In the genomic region with DNA sequence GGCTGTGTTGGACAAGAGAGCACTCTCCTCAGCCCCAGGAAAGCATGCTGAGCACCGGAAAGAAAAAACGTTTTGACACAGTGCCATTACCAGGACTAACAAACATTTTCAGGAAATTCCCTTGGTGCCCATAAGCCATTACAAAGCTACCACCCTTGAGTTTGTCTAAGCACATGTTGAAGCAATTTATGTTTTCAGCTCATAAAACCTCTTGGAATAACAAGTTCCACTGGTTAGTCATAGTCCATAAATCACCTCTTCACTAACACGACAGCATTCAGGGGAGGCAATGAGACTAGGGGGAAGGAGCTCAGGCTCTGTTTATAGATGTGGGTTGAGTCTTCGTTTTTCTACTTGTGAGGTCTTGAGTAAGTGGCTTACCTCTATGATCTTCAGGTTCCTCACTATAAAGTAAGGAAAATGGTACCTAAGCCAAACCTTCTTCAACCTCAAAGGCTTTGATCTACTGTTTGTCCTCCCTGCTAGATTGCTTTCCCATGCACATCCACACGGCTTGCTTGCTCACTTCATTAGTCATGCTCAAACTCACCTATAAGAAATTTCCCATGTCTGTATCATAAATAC, we compare ENCODE assay signal across 12 cellular contexts.
DNase-seq lines count a peak whose midpoint lies in the region; ATAC-seq and TF ChIP-seq lines count a peak whose summit lies in the region.
"Had no signal": no experiment of that assay in that cellular context is flagged by ENCODE, and none has a peak within 500 bp of the region (broad histone marks: within the 10 kb centered on the region; RNA-seq: fewer than 3 reads in every experiment).

No MANE protein-coding gene starts in this region.

- no peaks in the 10 kb centered on the region for H3K9me3 ChIP-seq in SK-N-MC (ENCODE audit: low read depth, low read length)
- H3K9me3 ChIP-seq: ascending aorta had no signal

- DNase-seq in DMS153 (lab: John Stamatoyannopoulos, UW) (peak; percentile 74), LNCaP clone FGC (ENCODE audit: low read depth) (peak; percentile 25), SK-N-MC (ENCODE audit: low read depth, low spot score) (peak; percentile 100), left colon (no peak), head of caudate nucleus (no peak), NCI-H82 (lab: John Stamatoyannopoulos, UW) (no peak)
- DNase-seq: CD8-positive, alpha-beta memory T cell; MV-4-11; trophoblast cell had no signal

- peaks cover under 1% of the 10 kb centered on the region; the same call in 1 of the 2 replicates for H3K36me3 ChIP-seq in SK-N-MC (ENCODE audit: insufficient read depth, low read length)
- H3K36me3 ChIP-seq: ascending aorta had no signal

- no peak for TF ChIP-seq CTCF in LNCaP clone FGC (IDR thresholded peaks at IDR 0.05; ENCODE audit: control insufficient read depth, extremely low read depth, insufficient read depth)

- no peak overlapping the region for H3K9ac ChIP-seq in SK-N-MC (ENCODE audit: insufficient read length)

- ATAC-seq in left colon, result peak; percentile 97
- ATAC-seq in SK-N-SH treated with all-trans-retinoic acid at 6 μM for 48 hours, result no peak; the same call in 2 of the 3 replicates
- ATAC-seq in GM19397 (IDR thresholded peaks at IDR 0.05; ENCODE audit: unreplicated experiment), result no peak

- no peak overlapping the region for H3K4me3 ChIP-seq in LNCaP clone FGC (ENCODE audit: low read depth, low read length)
- peak overlapping the region; percentile 71 for H3K4me3 ChIP-seq in SK-N-MC
- H3K4me3 ChIP-seq: ascending aorta had no signal

- intact Hi-C loops in left colon (cut with DNase I, micrococcal nuclease) (no loop called here), head of caudate nucleus (cut with DNase I) (no loop called here)

- peak overlapping the region; percentile 93 for H3K27ac ChIP-seq in SK-N-MC
- H3K27ac ChIP-seq: ascending aorta had no signal

TF ChIP-seq in SK-N-SH treated with all-trans-retinoic acid at 6 μM for 48 hours, 23 proteins besides CTCF, POLR2A, EP300 and RAD21:
- TF ChIP-seq GLIS3 (CRISPR knock-in tag; IDR thresholded peaks at IDR 0.05), result no peak
- TF ChIP-seq, protein P1, sequence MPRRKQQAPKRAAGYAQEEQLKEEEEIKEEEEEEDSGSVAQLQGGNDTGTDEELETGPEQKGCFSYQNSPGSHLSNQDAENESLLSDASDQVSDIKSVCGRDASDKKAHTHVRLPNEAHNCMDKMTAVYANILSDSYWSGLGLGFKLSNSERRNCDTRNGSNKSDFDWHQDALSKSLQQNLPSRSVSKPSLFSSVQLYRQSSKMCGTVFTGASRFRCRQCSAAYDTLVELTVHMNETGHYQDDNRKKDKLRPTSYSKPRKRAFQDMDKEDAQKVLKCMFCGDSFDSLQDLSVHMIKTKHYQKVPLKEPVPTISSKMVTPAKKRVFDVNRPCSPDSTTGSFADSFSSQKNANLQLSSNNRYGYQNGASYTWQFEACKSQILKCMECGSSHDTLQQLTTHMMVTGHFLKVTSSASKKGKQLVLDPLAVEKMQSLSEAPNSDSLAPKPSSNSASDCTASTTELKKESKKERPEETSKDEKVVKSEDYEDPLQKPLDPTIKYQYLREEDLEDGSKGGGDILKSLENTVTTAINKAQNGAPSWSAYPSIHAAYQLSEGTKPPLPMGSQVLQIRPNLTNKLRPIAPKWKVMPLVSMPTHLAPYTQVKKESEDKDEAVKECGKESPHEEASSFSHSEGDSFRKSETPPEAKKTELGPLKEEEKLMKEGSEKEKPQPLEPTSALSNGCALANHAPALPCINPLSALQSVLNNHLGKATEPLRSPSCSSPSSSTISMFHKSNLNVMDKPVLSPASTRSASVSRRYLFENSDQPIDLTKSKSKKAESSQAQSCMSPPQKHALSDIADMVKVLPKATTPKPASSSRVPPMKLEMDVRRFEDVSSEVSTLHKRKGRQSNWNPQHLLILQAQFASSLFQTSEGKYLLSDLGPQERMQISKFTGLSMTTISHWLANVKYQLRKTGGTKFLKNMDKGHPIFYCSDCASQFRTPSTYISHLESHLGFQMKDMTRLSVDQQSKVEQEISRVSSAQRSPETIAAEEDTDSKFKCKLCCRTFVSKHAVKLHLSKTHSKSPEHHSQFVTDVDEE (CRISPR knock-in tag; IDR thresholded peaks at IDR 0.05), result no peak
- TF ChIP-seq BACH2 (CRISPR knock-in tag; IDR thresholded peaks at IDR 0.05; ENCODE audit: borderline replicate concordance), result no peak
- TF ChIP-seq TCF4 (CRISPR knock-in tag; IDR thresholded peaks at IDR 0.05; ENCODE audit: borderline replicate concordance), result no peak
- TF ChIP-seq PPARA (CRISPR knock-in tag; IDR thresholded peaks at IDR 0.05; ENCODE audit: borderline replicate concordance), result no peak
TF ChIP-seq in SK-N-SH treated with all-trans-retinoic acid at 6 μM for 48 hours: peak in this region for 0.

Comparison
In these comparisons a context has a peak if more than half of its experiments do, and no peak if none do; other contexts are left out.
1. DNase-seq: peak in DMS153 (single experiment), LNCaP clone FGC (single experiment) and SK-N-MC (single experiment); none in left colon (0 of 2), head of caudate nucleus (0 of 42) and NCI-H82 (single experiment).